7 cellular contexts compared by ENCODE assay signal in the genomic region with DNA sequence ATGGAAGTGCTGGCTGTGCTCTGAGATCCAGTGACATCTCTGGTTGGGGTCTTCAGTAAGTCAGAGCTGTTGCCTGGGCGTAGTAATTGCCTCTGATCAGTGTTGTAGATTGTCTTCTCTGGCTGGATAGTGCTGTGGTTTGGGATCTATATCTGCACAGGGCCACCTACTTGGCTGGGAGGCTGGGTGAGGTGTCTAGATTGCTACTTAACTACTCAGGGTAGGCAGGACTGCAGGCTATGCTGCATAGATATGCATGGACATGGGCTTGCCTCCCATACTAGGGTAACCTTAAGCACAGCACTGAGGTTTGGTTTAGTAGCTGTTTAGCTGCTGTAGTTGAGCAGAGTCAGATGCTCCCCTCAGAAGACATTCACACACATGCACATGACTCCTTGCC.
"Had no signal": no experiment of that assay in that cellular context is flagged by ENCODE, and none has a peak within 500 bp of the region (broad histone marks: within the 10 kb centered on the region; RNA-seq: fewer than 3 reads in every experiment).

No MANE protein-coding gene starts in this region.

- H3K27ac Mint-ChIP-seq: HFFc6, IgD-negative memory B cell had no signal

- H3K4me3 ChIP-seq: GM23248, HAP-1 had no signal

- FAIRE-seq: HepG2 had no signal

- H3K4me3 Mint-ChIP-seq: HFFc6 had no signal

- H3K27me3 Mint-ChIP-seq: IgD-negative memory B cell had no signal

- H3K4me1 Mint-ChIP-seq: IgD-negative memory B cell had no signal

- DNase-seq: GM23248, GOT3, H7, HFFc6 had no signal

- H3K36me3 Mint-ChIP-seq: IgD-negative memory B cell had no signal
